In the genomic region with DNA sequence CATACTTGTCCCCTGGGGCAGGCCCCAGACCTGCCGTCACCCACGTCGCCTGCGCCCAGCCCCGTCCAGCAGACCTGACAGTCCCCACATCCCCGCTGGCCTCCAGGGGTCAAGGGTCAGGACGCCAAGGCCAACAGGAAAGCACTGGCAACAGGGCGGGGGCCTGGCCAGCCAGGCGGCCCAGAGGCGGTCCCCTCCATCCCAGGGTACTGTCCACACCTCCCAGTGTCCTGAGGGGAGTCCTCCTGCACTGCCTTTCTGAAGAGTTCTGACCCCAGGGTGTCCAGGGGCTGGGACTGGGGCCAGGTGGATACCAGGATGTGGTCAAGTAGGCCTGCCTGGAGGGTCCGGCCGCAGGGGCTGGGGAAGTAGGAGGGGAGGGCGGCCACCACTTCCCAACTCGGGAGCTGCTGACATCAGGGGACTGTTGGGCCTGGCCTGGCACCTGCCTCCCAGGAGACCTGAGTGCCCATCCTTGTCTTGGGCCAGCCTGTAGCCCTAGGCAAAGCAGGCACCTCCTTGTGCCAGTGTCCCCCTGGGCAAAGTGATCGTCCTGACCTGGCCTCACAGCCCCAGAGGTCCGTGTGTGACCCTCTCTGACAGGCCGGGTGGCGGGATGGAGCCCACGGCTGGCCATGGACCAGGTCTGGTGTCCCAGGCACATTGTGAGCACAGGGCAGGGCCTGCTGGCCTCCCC, we compare ENCODE assay signal across 29 cellular contexts.
"Had no signal": no experiment of that assay in that cellular context is flagged by ENCODE, and none has a peak within 500 bp of the region (broad histone marks: within the 10 kb centered on the region; RNA-seq: fewer than 3 reads in every experiment).

No MANE protein-coding gene starts in this region.

- DNase-seq: activated CD4-positive, alpha-beta memory T cell treated with anti-CD3 and anti-CD28 coated beads for 36 hours; activated CD4-positive, alpha-beta T cell treated with anti-CD3 and anti-CD28 coated beads, Interleukin-2, amount 10 ng/mL, durations not matched to agents 24 days and 14 days; activated gamma-delta T cell treated with Interleukin-2 at 50 U/mL for 16 hours; activated naive CD4-positive, alpha-beta T cell treated with anti-CD3 and anti-CD28 coated beads, Interleukin-2, amount 50 U/mL, for 16 hours; activated T-cell treated with anti-CD3 and anti-CD28 coated beads, Interleukin-2, amount 50 U/mL, for 4 hours; amniotic stem cell; brain microvascular endothelial cell; cortex of kidney; head of caudate nucleus; hippocampal formation; kidney glomerular epithelial cell; left ventricle myocardium superior; mammary epithelial cell; naive B cell; nephron progenitor cell; stimulated activated CD4-positive, alpha-beta T cell treated with anti-CD3 and anti-CD28 coated beads, Interleukin-2, amount 100 ng/mL, for 48 hours; stimulated activated naive CD8-positive, alpha-beta T cell treated with anti-CD3 and anti-CD28 coated beads, Interleukin-15, Interleukin-2, amounts not matched to agents 100 U/mL and 50 U/mL, for 24 hours; T-helper 9 cell; testis; uterus had no signal

- H3K4me3 ChIP-seq: gastroesophageal sphincter, pancreas, psoas muscle, testis, uterus had no signal

- FAIRE-seq: astrocyte, endothelial cell of umbilical vein, pancreas, TTC549 had no signal

- H3K27me3 ChIP-seq: brain microvascular endothelial cell, pancreas, testis, uterus had no signal

- ATAC-seq: activated CD4-positive, CD25-positive, alpha-beta regulatory T cell treated with anti-CD3 and anti-CD28 coated beads, Interleukin-2, amount 50 U/mL, for 24 hours; activated T-cell treated with anti-CD3 and anti-CD28 coated beads, Interleukin-2, amount 50 U/mL, for 4 hours; activated T-helper 17 cell treated with anti-CD3 and anti-CD28 coated beads, Interleukin-2, amount 50 U/mL, for 72 hours; gastroesophageal sphincter; left ventricle myocardium superior; pancreas; psoas muscle; stimulated activated naive CD8-positive, alpha-beta T cell treated with anti-CD3 and anti-CD28 coated beads, Interleukin-15, Interleukin-2, amounts not matched to agents 100 U/mL and 50 U/mL, for 24 hours had no signal

- H3K27ac ChIP-seq: brain microvascular endothelial cell, gastroesophageal sphincter, pancreas, psoas muscle, testis, uterus, VCaP had no signal

- H3K36me3 ChIP-seq: brain microvascular endothelial cell, gastroesophageal sphincter, pancreas, uterus had no signal

- H3K9me3 ChIP-seq: gastroesophageal sphincter, pancreas, psoas muscle, testis, uterus had no signal

- H3K4me1 ChIP-seq: pancreas, psoas muscle, testis, uterus had no signal
